Comparison of ENCODE assay signal across 17 cellular contexts in genomic region chr2:96880891-96881273, GRCh38. TPM values are rescaled to one million over a fixed set of nuclear protein-coding genes. Genes with fewer than 3 reads are reported as not detected.
A peak's percentile ranks its signal among the peaks of the same experiment; 100 is the strongest.
DNase-seq lines count a peak whose midpoint lies in the region; TF ChIP-seq lines count a peak whose summit lies in the region.
"Had no signal": no experiment of that assay in that cellular context is flagged by ENCODE, and none has a peak within 500 bp of the region (broad histone marks: within the 10 kb centered on the region; RNA-seq: fewer than 3 reads in every experiment).

No MANE protein-coding gene starts in this region.

- H3K9me3 Mint-ChIP-seq in endodermal cell: no peaks in the 10 kb centered on the region
- no peaks in the 10 kb centered on the region for H3K9me3 Mint-ChIP-seq in activated CD4-positive, alpha-beta T cell treated with anti-CD3 and anti-CD28 coated beads, Interleukin-2, amount 10 ng/mL, durations not matched to agents 24 days and 14 days
- H3K9me3 Mint-ChIP-seq in CD8-positive, alpha-beta memory T cell: no peaks in the 10 kb centered on the region
- H3K9me3 Mint-ChIP-seq: CD4-positive, alpha-beta memory T cell; IgD-negative memory B cell had no signal

- H3K27ac Mint-ChIP-seq in endodermal cell: peak overlapping the region; percentile 84
- no peak overlapping the region for H3K27ac Mint-ChIP-seq in activated CD4-positive, alpha-beta T cell treated with anti-CD3 and anti-CD28 coated beads, Interleukin-2, amount 10 ng/mL, durations not matched to agents 24 days and 14 days
- no peak overlapping the region for H3K27ac Mint-ChIP-seq in CD8-positive, alpha-beta memory T cell
- H3K27ac Mint-ChIP-seq: B cell had no signal

- peak overlapping the region; percentile 81 for H3K18ac ChIP-seq in neuronal stem cell (ENCODE audit: low read length)

- no peak overlapping the region for H2BK120ac ChIP-seq in neuronal stem cell (ENCODE audit: low read depth, low read length)

- no peak overlapping the region for H2BK15ac ChIP-seq in neuronal stem cell (ENCODE audit: low read length)

- H3K36me3 ChIP-seq in HUES6 (ENCODE audit: control insufficient read depth, insufficient read depth, low read length): no peaks in the 10 kb centered on the region
- H3K36me3 ChIP-seq in endodermal cell (ENCODE audit: control insufficient read depth, insufficient read depth, low read length): no peaks in the 10 kb centered on the region
- H3K36me3 ChIP-seq in neuronal stem cell (replicated peaks in 1 of 2; ENCODE audit: control insufficient read depth in 2 of 2, insufficient read depth in 2 of 2, low read length in 2 of 2): no peaks in the 10 kb centered on the region
- H3K36me3 ChIP-seq in CD8-positive, alpha-beta memory T cell (ENCODE audit: insufficient read depth, low read length): no peaks in the 10 kb centered on the region

- peak overlapping the region; percentile 30 for H2BK12ac ChIP-seq in neuronal stem cell (ENCODE audit: low read length)

- H3K4me3 ChIP-seq in HUES6 (ENCODE audit: low read depth, low read length) (peak overlapping the region; percentile 19; the same call in 1 of the 2 replicates), endodermal cell (ENCODE audit: low read length) (no peak overlapping the region), neuronal stem cell (ENCODE audit: low read length in 2 of 2) (no peak overlapping the region)
- H3K4me3 ChIP-seq in CD8-positive, alpha-beta memory T cell (ENCODE audit: low read length): no peak overlapping the region

- POLR2A ChIA-PET in CD8-positive, alpha-beta memory T cell (lab: Charles Lee): no interaction called here

- CTCF ChIA-PET in CD8-positive, alpha-beta memory T cell (lab: Charles Lee): interaction anchor here (1.3 to 1.5 kb wide), 2 partner anchors 23 to 81 kb away, joined by 3 to 5 read pairs; partner anchors contain the start of gene ANKRD39

- peak overlapping the region; percentile 39 for H2BK5ac ChIP-seq in neuronal stem cell (ENCODE audit: low read length)

- H4K8ac ChIP-seq in neuronal stem cell (ENCODE audit: low read depth, low read length): no peak overlapping the region

- H3K4me2 ChIP-seq in neuronal stem cell (ENCODE audit: insufficient read depth, low read length, poor library complexity, severe bottlenecking): no peak overlapping the region
- H3K4me2 ChIP-seq: SK-N-SH had no signal

- H3K9me3 ChIP-seq in HUES6 (ENCODE audit: control insufficient read depth, insufficient read depth, low read depth, low read length) (no peaks in the 10 kb centered on the region), endodermal cell (ENCODE audit: control insufficient read depth, low read length) (no peaks in the 10 kb centered on the region), neuronal stem cell (replicated peaks in 1 of 2; ENCODE audit: control insufficient read depth in 2 of 2, insufficient read depth in 1 of 2, low read depth in 1 of 2, low read length in 2 of 2) (no peaks in the 10 kb centered on the region)
- no peaks in the 10 kb centered on the region for H3K9me3 ChIP-seq in CD8-positive, alpha-beta memory T cell (ENCODE audit: low read length)
- H3K9me3 ChIP-seq: SK-N-SH had no signal

- H3K27me3 ChIP-seq in HUES6 (ENCODE audit: control insufficient read depth, insufficient read depth, low read length) (0 out of 2 replicates have a peak, but pooled peaks cover 5% of the 10 kb centered on the region), endodermal cell (ENCODE audit: control insufficient read depth, insufficient read depth, low read length, poor library complexity, severe bottlenecking) (no peaks in the 10 kb centered on the region), neuronal stem cell (ENCODE audit: control insufficient read depth in 3 of 3, insufficient read depth in 3 of 3, low read depth in 1 of 3, low read length in 3 of 3) (no peaks in the 10 kb centered on the region)
- no peaks in the 10 kb centered on the region for H3K27me3 ChIP-seq in CD8-positive, alpha-beta memory T cell (ENCODE audit: insufficient read depth, low read length, poor library complexity, severe bottlenecking)

- H4K91ac ChIP-seq in neuronal stem cell (ENCODE audit: low read depth, low read length, poor library complexity): no peak overlapping the region

- H3K9ac ChIP-seq in HUES6 (ENCODE audit: low read length) (peak overlapping the region; percentile 34), endodermal cell (ENCODE audit: extremely low read depth, low read length, poor library complexity, severe bottlenecking) (no peak overlapping the region), neuronal stem cell (ENCODE audit: low read depth, low read length, poor library complexity) (no peak overlapping the region)
- H3K9ac ChIP-seq: SK-N-SH had no signal

- peaks cover 2% of the 10 kb centered on the region for H3K27me3 Mint-ChIP-seq in endodermal cell (ENCODE audit: insufficient read depth)
- peaks cover 1% of the 10 kb centered on the region for H3K27me3 Mint-ChIP-seq in activated CD4-positive, alpha-beta T cell treated with anti-CD3 and anti-CD28 coated beads, Interleukin-2, amount 10 ng/mL, durations not matched to agents 24 days and 14 days
- H3K27me3 Mint-ChIP-seq in CD8-positive, alpha-beta memory T cell: no peaks in the 10 kb centered on the region
- H3K27me3 Mint-ChIP-seq: CD4-positive, alpha-beta memory T cell had no signal

- H2AFZ ChIP-seq in neuronal stem cell (ENCODE audit: low read length): peak overlapping the region; percentile 86

- H3K4me3 Mint-ChIP-seq in endodermal cell: peak overlapping the region; percentile 36
- no peak overlapping the region for H3K4me3 Mint-ChIP-seq in activated CD4-positive, alpha-beta T cell treated with anti-CD3 and anti-CD28 coated beads, Interleukin-2, amount 10 ng/mL, durations not matched to agents 24 days and 14 days
- peak overlapping the region in 1 of 7 donors; percentile 59 for H3K4me3 Mint-ChIP-seq in CD8-positive, alpha-beta memory T cell
- H3K4me3 Mint-ChIP-seq: B cell; CD4-positive, alpha-beta memory T cell; IgD-negative memory B cell had no signal

- no peaks in the 10 kb centered on the region for H3K36me3 Mint-ChIP-seq in endodermal cell (ENCODE audit: low read depth)
- H3K36me3 Mint-ChIP-seq in activated CD4-positive, alpha-beta T cell treated with anti-CD3 and anti-CD28 coated beads, Interleukin-2, amount 10 ng/mL, durations not matched to agents 24 days and 14 days (ENCODE audit: low read depth): no peaks in the 10 kb centered on the region
- no peaks in the 10 kb centered on the region for H3K36me3 Mint-ChIP-seq in CD8-positive, alpha-beta memory T cell
- H3K36me3 Mint-ChIP-seq: CD4-positive, alpha-beta memory T cell; IgD-negative memory B cell had no signal

- H3K4me1 ChIP-seq in HUES6 (ENCODE audit: control insufficient read depth, insufficient read depth, low read length) (peaks cover 81% of the 10 kb centered on the region), endodermal cell (ENCODE audit: control insufficient read depth, insufficient read depth, low read length) (peaks cover 13% of the 10 kb centered on the region), neuronal stem cell (ENCODE audit: control insufficient read depth in 2 of 2, insufficient read depth in 1 of 2, low read depth in 1 of 2, low read length in 2 of 2) (peaks cover 39 to 41% of the 10 kb centered on the region in 2 donors)
- peaks cover 4% of the 10 kb centered on the region for H3K4me1 ChIP-seq in CD8-positive, alpha-beta memory T cell (ENCODE audit: insufficient read depth, low read length)

- intact Hi-C loops in activated CD4-positive, alpha-beta T cell treated with anti-CD3 and anti-CD28 coated beads, Interleukin-2, amount 10 ng/mL, durations not matched to agents 24 days and 14 days (cut with micrococcal nuclease): no loop called here

- H2AK5ac ChIP-seq in neuronal stem cell (ENCODE audit: low read depth, low read length): no peak overlapping the region

- DNase-seq in endodermal cell: no peak
- no peak for DNase-seq in neuronal stem cell (ENCODE audit: low spot score)
- DNase-seq in activated CD4-positive, alpha-beta T cell treated with anti-CD3 and anti-CD28 coated beads, Interleukin-2, amount 10 ng/mL, durations not matched to agents 24 days and 14 days: no peak
- DNase-seq in NCI-H1694 (lab: John Stamatoyannopoulos, UW): no peak
- no peak for DNase-seq in AG08395 (ENCODE audit: low spot score)
- DNase-seq in CD8-positive, alpha-beta memory T cell: no peak
- DNase-seq: CD4-positive, alpha-beta memory T cell; DND-41; NCI-H1930; NCI-H2171; NCI-H446; NCI-H69; SHP77; SK-N-SH had no signal

- peaks cover 28% of the 10 kb centered on the region for H3K4me1 Mint-ChIP-seq in endodermal cell
- peaks cover 2% of the 10 kb centered on the region for H3K4me1 Mint-ChIP-seq in activated CD4-positive, alpha-beta T cell treated with anti-CD3 and anti-CD28 coated beads, Interleukin-2, amount 10 ng/mL, durations not matched to agents 24 days and 14 days
- H3K4me1 Mint-ChIP-seq in CD8-positive, alpha-beta memory T cell: peaks cover 0 to 8% (median 6%) of the 10 kb centered on the region in 3 donors
- H3K4me1 Mint-ChIP-seq: B cell, IgD-negative memory B cell had no signal

- TF ChIP-seq CTCF in endodermal cell (conservative IDR thresholded peaks at IDR 0.05): no peak

- H3K23ac ChIP-seq in neuronal stem cell (ENCODE audit: low read depth, low read length, poor library complexity): no peak overlapping the region

- no peak overlapping the region for H3K4ac ChIP-seq in neuronal stem cell (ENCODE audit: low read length)

- H3K79me1 ChIP-seq in neuronal stem cell (ENCODE audit: low read depth, low read length): no peaks in the 10 kb centered on the region

- H3K27ac ChIP-seq in HUES6 (ENCODE audit: low read depth, low read length) (peak overlapping the region; percentile 89; the same call in 1 of the 2 replicates), endodermal cell (ENCODE audit: low read depth, low read length) (peak overlapping the region; percentile 75), neuronal stem cell (replicated peaks; ENCODE audit: low read length) (no peak overlapping the region)
- no peak overlapping the region for H3K27ac ChIP-seq in CD8-positive, alpha-beta memory T cell (ENCODE audit: low read depth, low read length)

- 92 to 93% methylated on average over 5 to 6 of the region's 6 CpGs for WGBS in endodermal cell (ENCODE audit: insufficient coverage in 1 of 2, insufficient read length in 1 of 2), 2 experiments
- no CpG with 5 or more reads among the region's 6 CpGs for WGBS in neuronal stem cell (ENCODE audit: extremely low coverage in 2 of 2, insufficient read length in 2 of 2, insufficient replicate concordance in 1 of 2), 2 donors

- H3K14ac ChIP-seq in neuronal stem cell (ENCODE audit: low read length): no peak overlapping the region

RNA-seq across cellular contexts. Expression of gene SEMA4C, which starts 11.0 kb away (rescaled TPM):
- total RNA-seq in endodermal cell: 10 to 100 TPM; 82.5 to 92.1 TPM
- polyA plus RNA-seq in endodermal cell (2013, experiment 1 of 2): 76.4 TPM
- polyA plus RNA-seq in endodermal cell (2013, experiment 2 of 2): 67.9 TPM
- polyA plus RNA-seq in neuronal stem cell (2013, experiment 1 of 2): 40.1 TPM
- polyA plus RNA-seq in neuronal stem cell (2013, experiment 2 of 2): 39.2 TPM
- total RNA-seq in activated CD4-positive, alpha-beta T cell treated with anti-CD3 and anti-CD28 coated beads, Interleukin-2, amount 10 ng/mL, durations not matched to agents 24 days and 14 days: 23.8 and 26.1 TPM in 2 replicates
- total RNA-seq in CD8-positive, alpha-beta memory T cell: 10 to 100 TPM; 16.6 to 18.7 TPM
- 7.1 TPM for polyA plus RNA-seq in CD8-positive, alpha-beta memory T cell

RNA-seq across cellular contexts. Expression of gene ANKRD39, which starts 23.1 kb away (rescaled TPM):
- 10 to 100 TPM; 14.6 to 16.7 TPM for total RNA-seq in endodermal cell
- 13.0 TPM for polyA plus RNA-seq in endodermal cell (2013, experiment 1 of 2)
- polyA plus RNA-seq in endodermal cell (2013, experiment 2 of 2): 14.1 TPM
- 10.5 TPM for polyA plus RNA-seq in neuronal stem cell (2013, experiment 1 of 2)
- 9.7 TPM for polyA plus RNA-seq in neuronal stem cell (2013, experiment 2 of 2)
- total RNA-seq in activated CD4-positive, alpha-beta T cell treated with anti-CD3 and anti-CD28 coated beads, Interleukin-2, amount 10 ng/mL, durations not matched to agents 24 days and 14 days: 37.0 and 44.0 TPM in 2 replicates
- total RNA-seq in CD8-positive, alpha-beta memory T cell: 10 to 100 TPM; 30.9 to 32.2 TPM
- polyA plus RNA-seq in CD8-positive, alpha-beta memory T cell: 29.6 TPM

RNA-seq across cellular contexts. Expression of gene ANKRD23, which starts 37.1 kb away (rescaled TPM):
- total RNA-seq in endodermal cell: 1 to 10 TPM; 2.6 to 3.6 TPM
- polyA plus RNA-seq in endodermal cell (2013, experiment 1 of 2): 3.5 TPM
- 2.6 TPM for polyA plus RNA-seq in endodermal cell (2013, experiment 2 of 2)
- polyA plus RNA-seq in neuronal stem cell (2013, experiment 1 of 2): 2.3 TPM
- polyA plus RNA-seq in neuronal stem cell (2013, experiment 2 of 2): 1.9 TPM
- total RNA-seq in activated CD4-positive, alpha-beta T cell treated with anti-CD3 and anti-CD28 coated beads, Interleukin-2, amount 10 ng/mL, durations not matched to agents 24 days and 14 days: 6.7 and 8.4 TPM in 2 replicates
- 1 to 10 TPM; 3.8 to 3.9 TPM for total RNA-seq in CD8-positive, alpha-beta memory T cell
- 0.47 TPM for polyA plus RNA-seq in CD8-positive, alpha-beta memory T cell

Comparison
In these comparisons a context has a peak if more than half of its experiments do, and no peak if none do; other contexts are left out.
1. H3K27ac ChIP-seq: peak in HUES6 (single experiment) and endodermal cell (single experiment); none in neuronal stem cell (single experiment) and CD8-positive, alpha-beta memory T cell (single experiment).